Comparison of ENCODE assay signal across 18 cellular contexts in genomic region chr12:92193846-92194245, GRCh38. TPM values are rescaled to one million over a fixed set of nuclear protein-coding genes. Genes with fewer than 3 reads are reported as not detected.
DNase-seq lines count a peak whose midpoint lies in the region; ATAC-seq, FAIRE-seq and TF ChIP-seq lines count a peak whose summit lies in the region.
"Had no signal": no experiment of that assay in that cellular context is flagged by ENCODE, and none has a peak within 500 bp of the region (broad histone marks: within the 10 kb centered on the region; RNA-seq: fewer than 3 reads in every experiment).

No MANE protein-coding gene starts in this region.

- intact Hi-C loops in GM12878 (cut with micrococcal nuclease; ENCODE audit: unreplicated experiment) = no loop called here

- H3K27ac ChIP-seq in GM12878 (ENCODE audit: control insufficient read depth, insufficient read depth) = no peak overlapping the region

- H2AFZ ChIP-seq in GM12878 (ENCODE audit: control insufficient read depth, low read depth, low read length) = peak overlapping the region; percentile 17; the same call in 1 of the 2 replicates

- no peak for FAIRE-seq in GM12878 (lab: Jason Lieb, UNC)
- FAIRE-seq: D721Med had no signal

- SMC1A ChIA-PET in GM12878 (lab: Charles Lee; ENCODE audit: uncharacterized antibody, unreplicated experiment) = no interaction called here

- H3K9me3 Mint-ChIP-seq in nephron = peaks cover 9% of the 10 kb centered on the region

- H3K9ac ChIP-seq in GM12878 (ENCODE audit: control insufficient read depth, insufficient read depth, low read length) = no peak overlapping the region

- no peaks in the 10 kb centered on the region; the same call in 1 of the 2 replicates for H3K4me1 ChIP-seq in GM12878 (ENCODE audit: control insufficient read depth, insufficient read depth, low read length)

- CTCF ChIA-PET in GM12878 (lab: Yijun Ruan, JAX) = interaction anchor here (0.5 kb wide), 1 partner anchor 47 kb away, joined by 3 read pairs; no protein-coding TSS in a partner anchor

- ATAC-seq in GM12878 (no peak; the same call in 2 of the 3 replicates), HG03135 (IDR thresholded peaks at IDR 0.05; ENCODE audit: unreplicated experiment) (no peak)
- ATAC-seq: PC-3 had no signal

- no TSS peak for BruUV-seq in GM12878 (replicated peaks; lab: Mats Ljungman, UMichigan)

- H3K4me3 Mint-ChIP-seq in nephron = no peak overlapping the region
- H3K4me3 Mint-ChIP-seq: T-helper 1 cell treated with Interleukin-12 subunit alpha and Interleukin-12 subunit beta and Interleukin-4 antibody, amounts not matched to agents 30 μg/mL and 1 μg/mL, for 36 hours had no signal

- 64% methylated on average over 2 of the region's 2 CpGs for WGBS in GM12878 (ENCODE audit: insufficient coverage, insufficient replicate concordance, low lambda C conversion rate, missing lambda C conversion rate)

- no peaks in the 10 kb centered on the region for H3K27me3 Mint-ChIP-seq in nephron (ENCODE audit: low read depth)

- TF ChIP-seq CTCF in GM12878 (IDR thresholded peaks at IDR 0.05 in 2 of 3, conservative IDR thresholded peaks at IDR 0.05 in 1 of 3; ENCODE audit: control insufficient read depth in 2 of 3, extremely low read depth in 1 of 3, insufficient read depth in 1 of 3, low read depth in 3 of 3, low read length in 3 of 3) = no peak
- TF ChIP-seq CTCF in nephron (IDR thresholded peaks at IDR 0.05; ENCODE audit: unreplicated experiment in 3 of 3) = no peak
- TF ChIP-seq CTCF in GM13977 (IDR thresholded peaks at IDR 0.05; ENCODE audit: extremely low read depth, insufficient read depth, missing control alignments) = no peak

- no peaks in the 10 kb centered on the region for H3K79me2 ChIP-seq in GM12878 (ENCODE audit: control insufficient read depth, insufficient read depth, low read length)

- TF ChIP-seq RAD21 in GM12878 (IDR thresholded peaks at IDR 0.05; ENCODE audit: insufficient read depth, low read depth, low read length) = no peak

- H3K4me2 ChIP-seq in GM12878 (ENCODE audit: control insufficient read depth, insufficient read depth) = no peak overlapping the region

- H3K4me1 Mint-ChIP-seq in nephron = peaks cover 15% of the 10 kb centered on the region

- peak; percentile 14 for DNase-seq in G401 (ENCODE audit: low spot score)
- DNase-seq in NCI-H2171 treated with DMSO at 0.1 percent for 48 hours (lab: John Stamatoyannopoulos, UW) = peak; percentile 68
- DNase-seq in GM12878 (ENCODE audit: low read depth, low spot score) = no peak
- no peak for DNase-seq in GM13977 (ENCODE audit: low spot score)
- no peak for DNase-seq in activated CD4-positive, alpha-beta T cell treated with anti-CD3 and anti-CD28 coated beads, Interleukin-2, amount 50 U/mL, for 48 hours
- DNase-seq: BE2C, DMS53, GF-D8, Karpas-422, MV-4-11, NCI-H1105 treated with DMSO at 0.1 percent for 48 hours, NCI-H2029 treated with DMSO at 0.1 percent for 48 hours, PC-3, Right ventricle myocardium superior had no signal

- TF ChIP-seq EP300 in GM12878 (IDR thresholded peaks at IDR 0.05; ENCODE audit: borderline replicate concordance in 1 of 2, control insufficient read depth in 1 of 2, low read depth in 2 of 2, low read length in 2 of 2) = no peak

- H3K27ac Mint-ChIP-seq in nephron = peak overlapping the region in 2 of 3 experiments; percentile 36 to 74
- H3K27ac Mint-ChIP-seq: T-helper 1 cell treated with Interleukin-12 subunit alpha and Interleukin-12 subunit beta and Interleukin-4 antibody, amounts not matched to agents 30 μg/mL and 1 μg/mL, for 36 hours had no signal

- RAD21 ChIA-PET in GM12878 (lab: Charles Lee; ENCODE audit: unreplicated experiment) = no interaction called here

- no peaks in the 10 kb centered on the region for H3K27me3 ChIP-seq in GM12878 (replicated peaks in 1 of 2; ENCODE audit: control insufficient read depth in 2 of 2, insufficient read depth in 2 of 2, low read length in 1 of 2)
- H3K27me3 ChIP-seq: BE2C had no signal

- H4K20me1 ChIP-seq in GM12878 (ENCODE audit: control insufficient read depth, insufficient read depth) = no peaks in the 10 kb centered on the region

- H3K4me3 ChIP-seq in GM12878 = no peak overlapping the region

- H3K9me3 ChIP-seq in GM12878 (replicated peaks; ENCODE audit: control insufficient read depth, insufficient read depth, low read length) = peaks cover 3% of the 10 kb centered on the region; the same call in 2 of the 3 replicates
- H3K9me3 ChIP-seq: BE2C had no signal

- no peaks in the 10 kb centered on the region for H3K36me3 Mint-ChIP-seq in nephron (ENCODE audit: low read depth)

- no peaks in the 10 kb centered on the region for H3K36me3 ChIP-seq in GM12878 (ENCODE audit: control insufficient read depth in 2 of 2, insufficient read depth in 2 of 2, low read length in 1 of 2)
- H3K36me3 ChIP-seq: BE2C had no signal

- no peak for TF ChIP-seq POLR2A in GM12878 (IDR thresholded peaks at IDR 0.05; ENCODE audit: low read depth, low read length)

- in situ Hi-C loops in G401 (cut with HindIII; ENCODE audit: low sequenced_read_pairs) (no loop called here), GM12878 (cut with MboI) (no loop called here), GM13977 (cut with MboI; ENCODE audit: low pct_unique_long_range_greater_than_20kb, low sequenced_read_pairs, unreplicated experiment) (no loop called here)

- POLR2A ChIA-PET in GM12878 (lab: Charles Lee) = interaction anchor here (0.6 kb wide), 1 partner anchor 350 kb away, joined by 3 read pairs; no protein-coding TSS in a partner anchor

TF ChIP-seq in GM12878, 131 proteins besides CTCF, POLR2A, EP300 and RAD21:
- TF ChIP-seq TARDBP (IDR thresholded peaks at IDR 0.05; ENCODE audit: borderline replicate concordance) = no peak
- peak; percentile 18; the same call in 1 of the 2 replicates for TF ChIP-seq RUNX3 (IDR thresholded peaks at IDR 0.05; ENCODE audit: low read length)

RNA-seq across cellular contexts. Expression of gene BTG1, which starts 48.2 kb away (rescaled TPM):
- 0.10 and 0.68 TPM in 2 replicates for total RNA-seq in G401 (2014; rRNA removed; shearing (Covaris generic))
- 121 and 128 TPM in 2 replicates for total RNA-seq in GM12878 (2013; cell fraction: nucleolus; rRNA removed)
- total RNA-seq in GM12878 (2014; rRNA removed) = 27.3 and 27.8 TPM in 2 replicates
- 34.0 and 35.3 TPM in 2 replicates for total RNA-seq in GM12878 (2014; rRNA removed; fragmentation: Illumina TruSeq; extraction: Trizol)
- total RNA-seq in GM12878 (2021) = 186 and 194 TPM in 2 replicates
- 72.3 TPM for polyA plus RNA-seq in GM12878 (2011; ENCODE audit: low read depth)
- polyA plus RNA-seq in GM12878 (2011; rRNA removed) = 100 and 164 TPM in 2 replicates
- polyA plus RNA-seq in GM12878 (2011; cell fraction: cytosol; rRNA removed) = 153 and 176 TPM in 2 replicates
- 119 and 192 TPM in 2 replicates for polyA plus RNA-seq in GM12878 (2011; cell fraction: nucleus; rRNA removed)
- polyA plus RNA-seq in GM12878 (2012) = 131 and 205 TPM in 2 replicates
- polyA plus RNA-seq in GM12878 (2014; fragmentation: Illumina TruSeq; extraction: Trizol) = 46.4 and 59.9 TPM in 2 replicates
- polyA plus RNA-seq in GM12878 (2014; fragmentation: Nextera tagmentation; extraction: Ambion mirVana) = 10 to 100 TPM; 23.7 to 61.5 TPM
- polyA plus RNA-seq in GM12878 (2014; rRNA removed) = 51.3 and 60.2 TPM in 2 replicates
- 100 to 1,000 TPM in 1 of 2 experiments, 10 to 100 TPM in 1; 97.0 to 147 TPM for polyA plus RNA-seq in GM12878 (2016; fragmentation: Nextera tagmentation; extraction: Ambion mirVana)
- 209 and 266 TPM in 2 replicates for polyA minus RNA-seq in GM12878 (2011; rRNA and poly(A)+ RNA removed)
- polyA minus RNA-seq in GM12878 (2011; cell fraction: cytosol; rRNA and poly(A)+ RNA removed) = 81.5 and 90.4 TPM in 2 replicates
- polyA minus RNA-seq in GM12878 (2011; cell fraction: nucleus; rRNA and poly(A)+ RNA removed) = 130 and 142 TPM in 2 replicates

Comparison
In these comparisons a context has a peak if more than half of its experiments do, and no peak if none do; other contexts are left out.
1. DNase-seq: peak in G401 (single experiment) and NCI-H2171 treated with DMSO at 0.1 percent for 48 hours (single experiment); none in GM12878 (single experiment), GM13977 (single experiment) and activated CD4-positive, alpha-beta T cell treated with anti-CD3 and anti-CD28 coated beads, Interleukin-2, amount 50 U/mL, for 48 hours (0 of 2).
2. RNA of gene BTG1, which starts 48.2 kb away (total RNA-seq): 27.3 to 194 TPM in GM12878; 0.10 to 0.68 TPM in G401; every median in the first group is over 10 times any median in the second.